In the genomic region with DNA sequence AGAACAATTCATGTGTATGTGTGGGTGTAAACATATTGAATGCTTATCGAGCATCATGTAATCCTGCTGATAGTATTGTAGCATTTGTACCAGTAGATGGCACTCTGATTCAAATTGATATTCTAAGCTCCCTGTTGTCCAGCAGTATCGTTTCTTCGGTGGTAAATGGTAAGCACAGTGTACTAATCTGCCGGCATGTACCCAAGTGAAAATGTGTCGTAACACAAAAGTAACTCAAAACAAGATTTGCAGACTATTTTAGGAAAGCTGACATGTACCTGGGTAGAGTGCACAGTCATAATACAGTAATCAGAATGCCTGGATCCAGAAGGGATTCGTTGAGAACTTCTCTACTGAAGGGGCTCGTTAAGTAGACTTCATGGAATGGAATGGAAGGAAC, we compare ENCODE assay signal across 8 cellular contexts. TPM values are rescaled to one million over a fixed set of nuclear protein-coding genes. Genes with fewer than 3 reads are reported as not detected.
A peak's percentile ranks its signal among the peaks of the same experiment; 100 is the strongest.
DNase-seq lines count a peak whose midpoint lies in the region; ATAC-seq and TF ChIP-seq lines count a peak whose summit lies in the region.

No MANE protein-coding gene starts in this region.

- peak; percentile 52 to 61 for ATAC-seq in natural killer cell treated with Interleukin-12 subunit alpha and Interleukin-12 subunit beta and Interleukin-15 and Interleukin-18, amount 100 ng/mL, for 72 hours
- no peak for ATAC-seq in HG02623 (IDR thresholded peaks at IDR 0.05; ENCODE audit: unreplicated experiment)

- peaks cover 3 to 4% of the 10 kb centered on the region in 2 donors for H3K4me1 Mint-ChIP-seq in natural killer cell treated with Interleukin-12 subunit alpha and Interleukin-12 subunit beta and Interleukin-15 and Interleukin-18, amount 100 ng/mL, for 72 hours (ENCODE audit: low read depth in 2 of 2)
- H3K4me1 Mint-ChIP-seq in activated naive CD4-positive, alpha-beta T cell treated with anti-CD3 and anti-CD28 coated beads, Interleukin-2, amount 10 ng/mL, durations not matched to agents 7 days and 5 days: peaks cover 11% of the 10 kb centered on the region

- peaks cover 0 to 8% (median 2%) of the 10 kb centered on the region in 4 donors for H3K9me3 ChIP-seq in esophagus muscularis mucosa

- POLR2A ChIA-PET in HEK293T (lab: Yijun Ruan, JAX): no interaction called here

- no peak for TF ChIP-seq EP300 in esophagus muscularis mucosa (IDR thresholded peaks at IDR 0.05)

- H3K36me3 Mint-ChIP-seq in natural killer cell treated with Interleukin-12 subunit alpha and Interleukin-12 subunit beta and Interleukin-15 and Interleukin-18, amount 100 ng/mL, for 72 hours: no peaks in the 10 kb centered on the region
- H3K36me3 Mint-ChIP-seq in activated naive CD4-positive, alpha-beta T cell treated with anti-CD3 and anti-CD28 coated beads, Interleukin-2, amount 10 ng/mL, durations not matched to agents 7 days and 5 days: no peaks in the 10 kb centered on the region

- peak; percentile 71 to 76 (median 71) for TF ChIP-seq CTCF in esophagus muscularis mucosa (IDR thresholded peaks at IDR 0.05)

- DNase-seq in GM03348 (ENCODE audit: low spot score) (peak; percentile 81), HEK293T (ENCODE audit: extremely low spot score) (peak; percentile 42), NCI-H1694 (lab: John Stamatoyannopoulos, UW) (peak; percentile 74), SKM-1 (lab: John Stamatoyannopoulos, UW; ENCODE audit: unreplicated experiment) (peak; percentile 4), esophagus muscularis mucosa (ENCODE audit: extremely low spot score) (no peak)
- DNase-seq in natural killer cell treated with Interleukin-12 subunit alpha and Interleukin-12 subunit beta and Interleukin-15 and Interleukin-18, amount 100 ng/mL, for 72 hours (ENCODE audit: low spot score): no peak
- DNase-seq in activated naive CD4-positive, alpha-beta T cell treated with anti-CD3 and anti-CD28 coated beads, Interleukin-2, amount 10 ng/mL, durations not matched to agents 7 days and 5 days: no peak

- no peak overlapping the region for H3K27ac ChIP-seq in esophagus muscularis mucosa (replicated peaks in 1 of 4)

- TF ChIP-seq POLR2A in esophagus muscularis mucosa (IDR thresholded peaks at IDR 0.05; ENCODE audit: low read depth): no peak

- 26% methylated on average over 7 of the region's 7 CpGs for WGBS in esophagus muscularis mucosa

- H3K27ac Mint-ChIP-seq in natural killer cell treated with Interleukin-12 subunit alpha and Interleukin-12 subunit beta and Interleukin-15 and Interleukin-18, amount 100 ng/mL, for 72 hours: no peak overlapping the region
- no peak overlapping the region for H3K27ac Mint-ChIP-seq in activated naive CD4-positive, alpha-beta T cell treated with anti-CD3 and anti-CD28 coated beads, Interleukin-2, amount 10 ng/mL, durations not matched to agents 7 days and 5 days

- H3K4me3 Mint-ChIP-seq in natural killer cell treated with Interleukin-12 subunit alpha and Interleukin-12 subunit beta and Interleukin-15 and Interleukin-18, amount 100 ng/mL, for 72 hours: no peak overlapping the region
- no peak overlapping the region for H3K4me3 Mint-ChIP-seq in activated naive CD4-positive, alpha-beta T cell treated with anti-CD3 and anti-CD28 coated beads, Interleukin-2, amount 10 ng/mL, durations not matched to agents 7 days and 5 days

- peaks cover 26 to 39% of the 10 kb centered on the region in 2 donors for H3K27me3 Mint-ChIP-seq in natural killer cell treated with Interleukin-12 subunit alpha and Interleukin-12 subunit beta and Interleukin-15 and Interleukin-18, amount 100 ng/mL, for 72 hours
- H3K27me3 Mint-ChIP-seq in activated naive CD4-positive, alpha-beta T cell treated with anti-CD3 and anti-CD28 coated beads, Interleukin-2, amount 10 ng/mL, durations not matched to agents 7 days and 5 days: peaks cover 23% of the 10 kb centered on the region

- no peaks in the 10 kb centered on the region for H3K36me3 ChIP-seq in esophagus muscularis mucosa

- no peaks in the 10 kb centered on the region for H3K27me3 ChIP-seq in esophagus muscularis mucosa

- intact Hi-C loops in esophagus muscularis mucosa (cut with DNase I): loop anchor here (5.0 to 10.0 kb wide), 3 partner anchors 308 to 718 kb away; no protein-coding TSS in a partner anchor

- peaks cover 0 to 6% (median 3%) of the 10 kb centered on the region in 4 donors for H3K4me1 ChIP-seq in esophagus muscularis mucosa

- H3K9me3 Mint-ChIP-seq in natural killer cell treated with Interleukin-12 subunit alpha and Interleukin-12 subunit beta and Interleukin-15 and Interleukin-18, amount 100 ng/mL, for 72 hours: no peaks in the 10 kb centered on the region
- no peaks in the 10 kb centered on the region for H3K9me3 Mint-ChIP-seq in activated naive CD4-positive, alpha-beta T cell treated with anti-CD3 and anti-CD28 coated beads, Interleukin-2, amount 10 ng/mL, durations not matched to agents 7 days and 5 days

- peak overlapping the region in 3 of 4 donors; percentile 13 to 23 (median 15) for H3K4me3 ChIP-seq in esophagus muscularis mucosa

- CTCF ChIA-PET in HEK293T (lab: Yijun Ruan, JAX): no interaction called here
- CTCF ChIA-PET in activated naive CD4-positive, alpha-beta T cell treated with anti-CD3 and anti-CD28 coated beads, Interleukin-2, amount 10 ng/mL, durations not matched to agents 7 days and 5 days (lab: Charles Lee): interaction anchor here (0.6 to 1.5 kb wide), 4 partner anchors 373 to 717 kb away, joined by 4 to 20 read pairs (median 4); no protein-coding TSS in a partner anchor

TF ChIP-seq in HEK293T, 16 proteins besides CTCF, POLR2A, EP300 and RAD21:
- TF ChIP-seq ZNF384 (IDR thresholded peaks at IDR 0.05) (no peak), LEF1 (IDR thresholded peaks at IDR 0.05; ENCODE audit: borderline replicate concordance) (no peak), ELF4 (IDR thresholded peaks at IDR 0.05) (no peak), FOXM1 (IDR thresholded peaks at IDR 0.05; ENCODE audit: borderline replicate concordance) (no peak)

RNA-seq across cellular contexts. Expression of a gene that starts 31.7 kb away (rescaled TPM):
- total RNA-seq in esophagus muscularis mucosa: under 1 TPM; 0.42 to 0.66 (median 0.49) TPM
- under 1 TPM; 0.26 to 0.47 TPM for total RNA-seq in natural killer cell treated with Interleukin-12 subunit alpha and Interleukin-12 subunit beta and Interleukin-15 and Interleukin-18, amount 100 ng/mL, for 72 hours

Comparison
In these comparisons a context has a peak if more than half of its experiments do, and no peak if none do; other contexts are left out.
1. DNase-seq: peak in GM03348 (single experiment), HEK293T (single experiment), NCI-H1694 (single experiment) and SKM-1 (single experiment); none in esophagus muscularis mucosa (single experiment), natural killer cell treated with Interleukin-12 subunit alpha and Interleukin-12 subunit beta and Interleukin-15 and Interleukin-18, amount 100 ng/mL, for 72 hours (single experiment) and activated naive CD4-positive, alpha-beta T cell treated with anti-CD3 and anti-CD28 coated beads, Interleukin-2, amount 10 ng/mL, durations not matched to agents 7 days and 5 days (single experiment).